ENCODE assay signal across 29 cellular contexts in genomic region chr1:35763211-35763610, GRCh38. TPM values are rescaled to one million over a fixed set of nuclear protein-coding genes. Genes with fewer than 3 reads are reported as not detected.
DNase-seq lines count a peak whose midpoint lies in the region; ATAC-seq and TF ChIP-seq lines count a peak whose summit lies in the region.
"Had no signal": no experiment of that assay in that cellular context is flagged by ENCODE, and none has a peak within 500 bp of the region (broad histone marks: within the 10 kb centered on the region; RNA-seq: fewer than 3 reads in every experiment).

No MANE protein-coding gene starts in this region.

- H3K9me3 ChIP-seq in SU-DHL-6 (ENCODE audit: insufficient read depth, low read length) (no peaks in the 10 kb centered on the region), stomach (no peaks in the 10 kb centered on the region)
- H3K9me3 ChIP-seq: gastroesophageal sphincter, SJCRH30, tibial nerve had no signal

- H2AFZ ChIP-seq in SU-DHL-6 (ENCODE audit: low read depth, low read length, severe bottlenecking), result no peak overlapping the region

- ATAC-seq in activated naive CD4-positive, alpha-beta T cell treated with anti-CD3 and anti-CD28 coated beads, Interleukin-2, amount 50 U/mL, for 72 hours, result no peak
- ATAC-seq in HG03025 (IDR thresholded peaks at IDR 0.05; ENCODE audit: low FRiP score, unreplicated experiment), result no peak
- ATAC-seq: activated CD8-positive, alpha-beta T cell treated with anti-CD3 and anti-CD28 coated beads for 36 hours; esophagus mucosa; gastroesophageal sphincter; left cardiac atrium; natural killer cell; T-helper 17 cell had no signal

- H3K27ac ChIP-seq in SU-DHL-6 (ENCODE audit: low read depth, low read length) (no peak overlapping the region), stomach (no peak overlapping the region)
- H3K27ac ChIP-seq: gastroesophageal sphincter, SJCRH30, tibial nerve had no signal

- H3K27me3 Mint-ChIP-seq in activated naive CD4-positive, alpha-beta T cell treated with anti-CD3 and anti-CD28 coated beads, Interleukin-2, amount 50 U/mL, for 24 hours, result no peaks in the 10 kb centered on the region
- H3K27me3 Mint-ChIP-seq: activated CD8-positive, alpha-beta T cell treated with anti-CD3 and anti-CD28 coated beads for 36 hours; activated naive CD8-positive, alpha-beta T cell treated with anti-CD3 and anti-CD28 coated beads, Interleukin-2, amount 10 ng/mL, durations not matched to agents 7 days and 5 days; dendritic cell treated with granulocyte-macrophage colony-stimulating factor and Interleukin-4, amounts not matched to agents 40 ng/mL and 50 ng/mL, for 4 days; T-helper 17 cell had no signal

- H3K27ac Mint-ChIP-seq in activated naive CD4-positive, alpha-beta T cell treated with anti-CD3 and anti-CD28 coated beads, Interleukin-2, amount 50 U/mL, for 24 hours, result peak overlapping the region; percentile 19
- H3K27ac Mint-ChIP-seq in activated naive CD4-positive, alpha-beta T cell treated with anti-CD3 and anti-CD28 coated beads, Interleukin-2, amount 50 U/mL, for 72 hours, result no peak overlapping the region
- H3K27ac Mint-ChIP-seq: activated CD8-positive, alpha-beta T cell treated with anti-CD3 and anti-CD28 coated beads for 36 hours; activated naive CD8-positive, alpha-beta T cell treated with anti-CD3 and anti-CD28 coated beads, Interleukin-2, amount 10 ng/mL, durations not matched to agents 7 days and 5 days; dendritic cell treated with granulocyte-macrophage colony-stimulating factor and Interleukin-4, amounts not matched to agents 40 ng/mL and 50 ng/mL, for 4 days; endodermal cell; natural killer cell; T-helper 17 cell had no signal

- intact Hi-C loops in stomach (cut with DNase I; ENCODE audit: low total_unique reads), result no loop called here

- TF ChIP-seq CTCF in SU-DHL-6 (IDR thresholded peaks at IDR 0.05; ENCODE audit: insufficient read depth, low read length, poor library complexity, severe bottlenecking), result no peak
- no peak for TF ChIP-seq CTCF in stomach (IDR thresholded peaks at IDR 0.05)

- H3K79me2 ChIP-seq in SU-DHL-6 (ENCODE audit: insufficient read depth, low read length), result peaks cover 72% of the 10 kb centered on the region

- TF ChIP-seq POLR2A in stomach (IDR thresholded peaks at IDR 0.05), result no peak

- no peaks in the 10 kb centered on the region for H3K9me3 Mint-ChIP-seq in activated naive CD4-positive, alpha-beta T cell treated with anti-CD3 and anti-CD28 coated beads, Interleukin-2, amount 50 U/mL, for 24 hours
- no peaks in the 10 kb centered on the region for H3K9me3 Mint-ChIP-seq in activated naive CD4-positive, alpha-beta T cell treated with anti-CD3 and anti-CD28 coated beads, Interleukin-2, amount 50 U/mL, for 72 hours
- H3K9me3 Mint-ChIP-seq: activated CD8-positive, alpha-beta T cell treated with anti-CD3 and anti-CD28 coated beads for 36 hours; activated naive CD8-positive, alpha-beta T cell treated with anti-CD3 and anti-CD28 coated beads, Interleukin-2, amount 10 ng/mL, durations not matched to agents 7 days and 5 days; dendritic cell treated with granulocyte-macrophage colony-stimulating factor and Interleukin-4, amounts not matched to agents 40 ng/mL and 50 ng/mL, for 4 days; endodermal cell; natural killer cell had no signal

- H3K27me3 ChIP-seq in SU-DHL-6 (ENCODE audit: low read length), result no peaks in the 10 kb centered on the region
- H3K27me3 ChIP-seq in stomach, result no peaks in the 10 kb centered on the region
- H3K27me3 ChIP-seq: SJCRH30, tibial nerve had no signal

- no peak for TF ChIP-seq EP300 in stomach (IDR thresholded peaks at IDR 0.05)

- H4K20me1 ChIP-seq in SU-DHL-6 (ENCODE audit: low read depth, low read length), result peaks cover 13% of the 10 kb centered on the region; the same call in 1 of the 2 replicates

- no peaks in the 10 kb centered on the region for H3K4me1 Mint-ChIP-seq in activated naive CD4-positive, alpha-beta T cell treated with anti-CD3 and anti-CD28 coated beads, Interleukin-2, amount 50 U/mL, for 24 hours
- H3K4me1 Mint-ChIP-seq: endodermal cell, natural killer cell had no signal

- H3K4me1 ChIP-seq in stomach, result no peaks in the 10 kb centered on the region
- H3K4me1 ChIP-seq: gastroesophageal sphincter, SJCRH30, tibial nerve had no signal

- H3K4me3 Mint-ChIP-seq in activated naive CD4-positive, alpha-beta T cell treated with anti-CD3 and anti-CD28 coated beads, Interleukin-2, amount 50 U/mL, for 24 hours, result no peak overlapping the region
- H3K4me3 Mint-ChIP-seq: activated CD8-positive, alpha-beta T cell treated with anti-CD3 and anti-CD28 coated beads for 36 hours; activated naive CD8-positive, alpha-beta T cell treated with anti-CD3 and anti-CD28 coated beads, Interleukin-2, amount 10 ng/mL, durations not matched to agents 7 days and 5 days; dendritic cell treated with granulocyte-macrophage colony-stimulating factor and Interleukin-4, amounts not matched to agents 40 ng/mL and 50 ng/mL, for 4 days; endodermal cell; natural killer cell; T-helper 17 cell had no signal

- H3K4me3 ChIP-seq in SU-DHL-6 (ENCODE audit: insufficient read depth, low read length, poor library complexity, severe bottlenecking) (no peak overlapping the region), stomach (no peak overlapping the region)
- H3K4me3 ChIP-seq: gastroesophageal sphincter, lung, SJCRH30, tibial nerve had no signal

- H3K9me2 ChIP-seq in SU-DHL-6 (replicated peaks; ENCODE audit: insufficient read depth, low read length), result no peaks in the 10 kb centered on the region

- no peaks in the 10 kb centered on the region for H3K36me3 Mint-ChIP-seq in activated naive CD4-positive, alpha-beta T cell treated with anti-CD3 and anti-CD28 coated beads, Interleukin-2, amount 50 U/mL, for 24 hours
- peaks cover 26 to 41% of the 10 kb centered on the region in 2 donors for H3K36me3 Mint-ChIP-seq in activated naive CD4-positive, alpha-beta T cell treated with anti-CD3 and anti-CD28 coated beads, Interleukin-2, amount 50 U/mL, for 72 hours
- H3K36me3 Mint-ChIP-seq: natural killer cell had no signal

- no peak for DNase-seq in activated naive CD4-positive, alpha-beta T cell treated with anti-CD3 and anti-CD28 coated beads, Interleukin-2, amount 50 U/mL, for 72 hours (ENCODE audit: low spot score in 2 of 2)
- DNase-seq in fibroblast of gingiva (ENCODE audit: low read depth), result peak; percentile 54
- DNase-seq in activated CD8-positive, alpha-beta memory T cell treated with anti-CD3 and anti-CD28 coated beads for 24 hours, result no peak
- no peak for DNase-seq in stomach
- no peak for DNase-seq in NCI-H2227 (lab: John Stamatoyannopoulos, UW; ENCODE audit: unreplicated experiment)
- DNase-seq: activated CD4-positive, CD25-positive, alpha-beta regulatory T cell treated with anti-CD3 and anti-CD28 coated beads, Interleukin-2, amount 50 U/mL, for 72 hours; activated CD8-positive, alpha-beta T cell treated with anti-CD3 and anti-CD28 coated beads for 36 hours; activated effector memory CD4-positive, alpha-beta T cell treated with anti-CD3 and anti-CD28 coated beads, Interleukin-2, amount 50 U/mL, for 16 hours; activated naive CD8-positive, alpha-beta T cell treated with anti-CD3 and anti-CD28 coated beads, Interleukin-2, amount 10 ng/mL, durations not matched to agents 7 days and 5 days; caudate nucleus; DMS153; endodermal cell; hypothalamus; left cardiac atrium; natural killer cell; NCI-H1436 treated with DMSO at 0.1 percent for 48 hours; NCI-H2081 treated with DMSO at 0.1 percent for 48 hours; NCI-H82; SJCRH30; stimulated activated CD4-positive, alpha-beta T cell treated with anti-CD3 and anti-CD28 coated beads, Interleukin-4, amount 100 ng/mL, for 24 hours; T-helper 17 cell had no signal

- H3F3A ChIP-seq in SU-DHL-6 (ENCODE audit: insufficient read depth), result peaks cover 15% of the 10 kb centered on the region

- H3K4me2 ChIP-seq in SU-DHL-6 (ENCODE audit: low read depth, low read length, poor library complexity, severe bottlenecking), result peak overlapping the region; percentile 15

- H3K9ac ChIP-seq in SU-DHL-6 (ENCODE audit: low read length), result no peak overlapping the region

- H3K36me3 ChIP-seq in SU-DHL-6 (ENCODE audit: low read length) (peaks cover 71% of the 10 kb centered on the region), stomach (no peaks in the 10 kb centered on the region)
- H3K36me3 ChIP-seq: gastroesophageal sphincter, tibial nerve had no signal

RNA-seq across cellular contexts. Expression of gene CLSPN, which starts 6.6 kb away (rescaled TPM):
- total RNA-seq in activated naive CD4-positive, alpha-beta T cell treated with anti-CD3 and anti-CD28 coated beads, Interleukin-2, amount 50 U/mL, for 72 hours, result 10 to 100 TPM; 39.8 to 78.9 TPM
- total RNA-seq in stomach, result 10 to 100 TPM in 1 of 5 donors, 1 to 10 TPM in 3, under 1 TPM in 1; under 0.01 to 10.7 (median 7.8) TPM
- polyA plus RNA-seq in stomach, result 1 to 10 TPM in 1 of 3 donors, under 1 TPM in 1, not detected in 1; 0.28 to 2.0 TPM

RNA-seq across cellular contexts. Expression of gene C1orf216, which starts 44.5 kb away (rescaled TPM):
- 10 to 100 TPM; 14.2 to 17.4 TPM for total RNA-seq in activated naive CD4-positive, alpha-beta T cell treated with anti-CD3 and anti-CD28 coated beads, Interleukin-2, amount 50 U/mL, for 72 hours
- 10 to 100 TPM in 2 of 5 donors, 1 to 10 TPM in 3; 1.4 to 40.8 (median 6.4) TPM for total RNA-seq in stomach
- polyA plus RNA-seq in stomach, result 1 to 10 TPM; 4.0 to 7.6 (median 4.3) TPM

RNA-seq across cellular contexts. Expression of gene AGO4, which starts 44.6 kb away (rescaled TPM):
- total RNA-seq in activated naive CD4-positive, alpha-beta T cell treated with anti-CD3 and anti-CD28 coated beads, Interleukin-2, amount 50 U/mL, for 72 hours, result 1 to 10 TPM; 3.9 to 6.5 TPM
- total RNA-seq in stomach, result 10 to 100 TPM in 3 of 5 donors, 1 to 10 TPM in 2; 2.9 to 38.6 (median 24.6) TPM
- 1 to 10 TPM; 4.9 to 9.0 (median 8.8) TPM for polyA plus RNA-seq in stomach
